In genomic region chr1:145078776-145079370, GRCh38 we compare ENCODE assay signal across 1 cellular context. TPM values are rescaled to one million over a fixed set of nuclear protein-coding genes. Genes with fewer than 3 reads are reported as not detected.
"Had no signal": no experiment of that assay in that cellular context is flagged by ENCODE, and none has a peak within 500 bp of the region (broad histone marks: within the 10 kb centered on the region; RNA-seq: fewer than 3 reads in every experiment).

No MANE protein-coding gene starts in this region.

RNA-seq across cellular contexts. Expression of gene FAM72D, which starts 16.9 kb away (rescaled TPM):
- total RNA-seq: Right ventricle myocardium inferior had no signal
